In the genomic region with DNA sequence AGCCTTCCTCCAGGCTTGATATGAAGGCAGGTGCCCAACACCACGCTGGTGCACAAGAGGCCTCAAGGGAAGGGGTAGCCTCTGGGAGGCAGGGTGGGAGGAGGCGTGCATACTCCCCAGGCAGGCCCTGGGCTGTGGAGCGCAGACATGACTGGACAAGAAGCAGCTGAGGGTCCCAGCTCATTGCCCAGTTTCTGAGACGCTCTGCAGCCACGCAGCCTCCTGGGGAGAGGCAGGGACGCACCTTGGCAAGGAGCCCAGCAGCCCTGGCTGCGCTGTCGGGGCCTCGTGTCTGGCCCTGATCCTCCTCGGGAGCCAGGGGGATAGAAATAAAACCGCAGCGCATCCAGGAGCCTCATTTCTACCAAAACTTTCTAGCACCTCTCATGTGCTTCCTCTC, we compare ENCODE assay signal across 1 cellular context.
TF ChIP-seq lines count a peak whose summit lies in the region.

No MANE protein-coding gene starts in this region.

TF ChIP-seq in SK-N-SH, 30 proteins besides CTCF, POLR2A, EP300 and RAD21 (continued from another document):
- TF ChIP-seq, protein P1, sequence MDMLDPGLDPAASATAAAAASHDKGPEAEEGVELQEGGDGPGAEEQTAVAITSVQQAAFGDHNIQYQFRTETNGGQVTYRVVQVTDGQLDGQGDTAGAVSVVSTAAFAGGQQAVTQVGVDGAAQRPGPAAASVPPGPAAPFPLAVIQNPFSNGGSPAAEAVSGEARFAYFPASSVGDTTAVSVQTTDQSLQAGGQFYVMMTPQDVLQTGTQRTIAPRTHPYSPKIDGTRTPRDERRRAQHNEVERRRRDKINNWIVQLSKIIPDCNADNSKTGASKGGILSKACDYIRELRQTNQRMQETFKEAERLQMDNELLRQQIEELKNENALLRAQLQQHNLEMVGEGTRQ (IDR thresholded peaks at IDR 0.05; ENCODE audit: borderline replicate concordance, low read depth, low read length) = no peak
- TF ChIP-seq, protein P2, sequence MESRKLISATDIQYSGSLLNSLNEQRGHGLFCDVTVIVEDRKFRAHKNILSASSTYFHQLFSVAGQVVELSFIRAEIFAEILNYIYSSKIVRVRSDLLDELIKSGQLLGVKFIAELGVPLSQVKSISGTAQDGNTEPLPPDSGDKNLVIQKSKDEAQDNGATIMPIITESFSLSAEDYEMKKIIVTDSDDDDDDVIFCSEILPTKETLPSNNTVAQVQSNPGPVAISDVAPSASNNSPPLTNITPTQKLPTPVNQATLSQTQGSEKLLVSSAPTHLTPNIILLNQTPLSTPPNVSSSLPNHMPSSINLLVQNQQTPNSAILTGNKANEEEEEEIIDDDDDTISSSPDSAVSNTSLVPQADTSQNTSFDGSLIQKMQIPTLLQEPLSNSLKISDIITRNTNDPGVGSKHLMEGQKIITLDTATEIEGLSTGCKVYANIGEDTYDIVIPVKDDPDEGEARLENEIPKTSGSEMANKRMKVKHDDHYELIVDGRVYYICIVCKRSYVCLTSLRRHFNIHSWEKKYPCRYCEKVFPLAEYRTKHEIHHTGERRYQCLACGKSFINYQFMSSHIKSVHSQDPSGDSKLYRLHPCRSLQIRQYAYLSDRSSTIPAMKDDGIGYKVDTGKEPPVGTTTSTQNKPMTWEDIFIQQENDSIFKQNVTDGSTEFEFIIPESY (IDR thresholded peaks at IDR 0.05; ENCODE audit: borderline replicate concordance, low read depth) = no peak
- TF ChIP-seq, protein P3, sequence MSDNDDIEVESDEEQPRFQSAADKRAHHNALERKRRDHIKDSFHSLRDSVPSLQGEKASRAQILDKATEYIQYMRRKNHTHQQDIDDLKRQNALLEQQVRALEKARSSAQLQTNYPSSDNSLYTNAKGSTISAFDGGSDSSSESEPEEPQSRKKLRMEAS (IDR thresholded peaks at IDR 0.05; ENCODE audit: low read depth) = no peak
- TF ChIP-seq TAF1 (IDR thresholded peaks at IDR 0.05; ENCODE audit: borderline replicate concordance, low read depth, low read length) = no peak
- TF ChIP-seq NRF1 (IDR thresholded peaks at IDR 0.05; ENCODE audit: low read depth, low read length) = no peak
- no peak for TF ChIP-seq SIN3A (IDR thresholded peaks at IDR 0.05; ENCODE audit: borderline replicate concordance, low read depth, low read length)
- TF ChIP-seq RXRA (IDR thresholded peaks at IDR 0.05; ENCODE audit: borderline replicate concordance, low read depth) = no peak
- TF ChIP-seq MXI1 (IDR thresholded peaks at IDR 0.05; ENCODE audit: low read depth, low read length) = no peak
- no peak for TF ChIP-seq TCF12 (IDR thresholded peaks at IDR 0.05)
TF ChIP-seq in SK-N-SH: peak in this region for 0.
